8 cellular contexts compared by ENCODE assay signal in the genomic region with DNA sequence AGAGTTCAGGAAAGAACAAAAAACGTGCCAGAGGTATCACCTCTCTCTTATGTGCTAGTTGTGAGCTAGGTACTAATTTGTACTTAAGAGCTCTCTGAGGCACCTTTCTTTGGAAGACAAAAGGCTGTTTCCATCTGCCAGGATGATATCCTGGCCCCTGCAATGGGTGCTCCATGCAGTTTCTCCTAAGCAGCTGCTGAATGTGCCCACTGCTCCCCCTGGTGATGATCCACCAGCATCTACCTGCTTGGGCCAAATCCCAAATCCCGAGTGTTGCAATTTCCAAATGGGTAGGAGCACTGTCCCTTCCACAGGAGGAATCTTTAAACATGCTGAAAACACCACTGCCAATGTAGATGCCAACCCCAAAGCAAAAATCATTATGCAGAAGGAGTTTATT.
A peak's percentile ranks its signal among the peaks of the same experiment; 100 is the strongest.
DNase-seq lines count a peak whose midpoint lies in the region; ATAC-seq, FAIRE-seq and TF ChIP-seq lines count a peak whose summit lies in the region.

No MANE protein-coding gene starts in this region.

- intact Hi-C loops in GM12878 (cut with micrococcal nuclease; ENCODE audit: unreplicated experiment): loop anchor here (2.0 kb wide), 1 partner anchor 89 kb away; no protein-coding TSS in a partner anchor
- intact Hi-C loops in CD14-positive monocyte (cut with micrococcal nuclease): no loop called here

- no peaks in the 10 kb centered on the region for H3K4me1 Mint-ChIP-seq in CD14-positive monocyte

- RAD21 ChIA-PET in GM12878 (lab: Charles Lee; ENCODE audit: unreplicated experiment): interaction anchor here (1.3 kb wide), 1 partner anchor 90 kb away, joined by 3 read pairs; no protein-coding TSS in a partner anchor

- DNase-seq in EL: peak; percentile 31
- DNase-seq in NCI-H1105 (lab: John Stamatoyannopoulos, UW): peak; percentile 40
- DNase-seq in GM12878 (ENCODE audit: low read depth, low spot score): no peak
- DNase-seq in CD14-positive monocyte (ENCODE audit: low spot score): no peak
- no peak for DNase-seq in NOMO-1 treated with DMSO at 0.1 percent for 48 hours (lab: John Stamatoyannopoulos, UW; ENCODE audit: unreplicated experiment)
- DNase-seq in activated T-cell treated with anti-CD3 and anti-CD28 coated beads, Interleukin-2, amount 50 U/mL, for 1 hour: no peak

- H3K79me2 ChIP-seq in GM12878 (ENCODE audit: control insufficient read depth, insufficient read depth, low read length): no peaks in the 10 kb centered on the region

- H3K9ac ChIP-seq in GM12878 (ENCODE audit: control insufficient read depth, insufficient read depth, low read length) (no peak overlapping the region), liver (ENCODE audit: low read depth in 1 of 2, low read length in 2 of 2) (no peak overlapping the region)

- H3K4me1 ChIP-seq in GM12878 (ENCODE audit: control insufficient read depth, insufficient read depth, low read length) (no peaks in the 10 kb centered on the region), liver (ENCODE audit: control insufficient read depth in 4 of 4, insufficient read depth in 4 of 4, low read length in 3 of 4) (no peaks in the 10 kb centered on the region)

- CTCF ChIA-PET in GM12878 (lab: Yijun Ruan, JAX): interaction anchor here (1.3 kb wide), 1 partner anchor 90 kb away, joined by 4 read pairs; no protein-coding TSS in a partner anchor

- no peak for TF ChIP-seq POLR2A in GM12878 (IDR thresholded peaks at IDR 0.05; ENCODE audit: low read depth, low read length)

- SMC1A ChIA-PET in GM12878 (lab: Charles Lee; ENCODE audit: uncharacterized antibody, unreplicated experiment): interaction anchor here (1.4 kb wide), 1 partner anchor 113 kb away, joined by 3 read pairs; the partner anchor contains the start of gene JAKMIP1

- no peak for ATAC-seq in GM12878
- no peak for ATAC-seq in GM19395 (IDR thresholded peaks at IDR 0.05; ENCODE audit: unreplicated experiment)

- TF ChIP-seq RAD21 in GM12878 (IDR thresholded peaks at IDR 0.05; ENCODE audit: insufficient read depth, low read depth, low read length): peak; percentile 24; the same call in 1 of the 2 replicates
- TF ChIP-seq RAD21 in liver (IDR thresholded peaks at IDR 0.05): peak; percentile 93 to 95

- H3K9me3 Mint-ChIP-seq in CD14-positive monocyte: no peaks in the 10 kb centered on the region

- H2AFZ ChIP-seq in GM12878 (ENCODE audit: control insufficient read depth, low read depth, low read length): no peak overlapping the region

- no peak overlapping the region for H3K27ac ChIP-seq in GM12878 (ENCODE audit: control insufficient read depth, insufficient read depth)
- no peak overlapping the region for H3K27ac ChIP-seq in liver (ENCODE audit: low read depth in 1 of 2, low read length in 2 of 2)

- no peaks in the 10 kb centered on the region for H3K36me3 Mint-ChIP-seq in CD14-positive monocyte

- no peak overlapping the region for H3K4me3 ChIP-seq in GM12878
- no peak overlapping the region for H3K4me3 ChIP-seq in liver (ENCODE audit: low read depth in 1 of 3, low read length in 3 of 3)

- WGBS in GM12878 (ENCODE audit: insufficient coverage, insufficient replicate concordance, low lambda C conversion rate, missing lambda C conversion rate): 0% methylated on average over 2 of the region's 2 CpGs
- WGBS in liver: 28% methylated on average over 2 of the region's 2 CpGs

- H3K9me3 ChIP-seq in GM12878 (replicated peaks; ENCODE audit: control insufficient read depth, insufficient read depth, low read length): no peaks in the 10 kb centered on the region
- H3K9me3 ChIP-seq in liver (ENCODE audit: control insufficient read depth in 4 of 4, low read length in 3 of 4): no peaks in the 10 kb centered on the region

- H3K27me3 Mint-ChIP-seq in CD14-positive monocyte (ENCODE audit: low read depth in 3 of 3): peaks cover 0 to 6% (median 1%) of the 10 kb centered on the region in 3 donors

- no peak for FAIRE-seq in GM12878 (lab: Jason Lieb, UNC)

- H3K36me3 ChIP-seq in GM12878 (ENCODE audit: control insufficient read depth in 2 of 2, insufficient read depth in 2 of 2, low read length in 1 of 2) (no peaks in the 10 kb centered on the region; a peak in 1 of 4 replicates), liver (ENCODE audit: control insufficient read depth in 4 of 4, insufficient read depth in 3 of 4, low read depth in 1 of 4, low read length in 3 of 4) (no peaks in the 10 kb centered on the region)

- H4K20me1 ChIP-seq in GM12878 (ENCODE audit: control insufficient read depth, insufficient read depth): no peaks in the 10 kb centered on the region

- H3K4me3 Mint-ChIP-seq in CD14-positive monocyte: no peak overlapping the region

- H3K4me2 ChIP-seq in GM12878 (ENCODE audit: control insufficient read depth, insufficient read depth): no peak overlapping the region

- no peak for TF ChIP-seq EP300 in GM12878 (IDR thresholded peaks at IDR 0.05; ENCODE audit: borderline replicate concordance in 1 of 2, control insufficient read depth in 1 of 2, low read depth in 2 of 2, low read length in 2 of 2)

- H3K27ac Mint-ChIP-seq in CD14-positive monocyte: no peak overlapping the region

- H3K27me3 ChIP-seq in GM12878 (replicated peaks in 1 of 2; ENCODE audit: control insufficient read depth in 2 of 2, insufficient read depth in 2 of 2, low read length in 1 of 2) (no peaks in the 10 kb centered on the region), liver (ENCODE audit: control insufficient read depth in 4 of 4, insufficient read depth in 4 of 4, low read length in 3 of 4) (no peaks in the 10 kb centered on the region)

- peak; percentile 24 to 42 (median 31); a peak in 4 of 6 replicates for TF ChIP-seq CTCF in GM12878 (IDR thresholded peaks at IDR 0.05 in 2 of 3, conservative IDR thresholded peaks at IDR 0.05 in 1 of 3; ENCODE audit: control insufficient read depth in 2 of 3, extremely low read depth in 1 of 3, insufficient read depth in 1 of 3, low read depth in 3 of 3, low read length in 3 of 3)
- peak; percentile 86 for TF ChIP-seq CTCF in liver (IDR thresholded peaks at IDR 0.05; ENCODE audit: low read depth, low read length, missing input control)
- no peak for TF ChIP-seq CTCF in CD14-positive monocyte (IDR thresholded peaks at IDR 0.05)

- in situ Hi-C loops in GM12878 (cut with MboI): no loop called here

- no TSS peak for BruUV-seq in GM12878 (replicated peaks; lab: Mats Ljungman, UMichigan)

- POLR2A ChIA-PET in GM12878 (lab: Charles Lee): no interaction called here

TF ChIP-seq in GM12878, 131 proteins besides CTCF, POLR2A, EP300 and RAD21:
- TF ChIP-seq SMC3 (IDR thresholded peaks at IDR 0.05; ENCODE audit: borderline replicate concordance, low read length) (0 out of 2 replicates have a peak, but pooled peaks have one; percentile 13), TBL1XR1 (IDR thresholded peaks at IDR 0.05; ENCODE audit: low read depth, low read length) (no peak), IKZF1 (conservative IDR thresholded peaks at IDR 0.05) (no peak)

TF ChIP-seq in liver, 16 proteins besides CTCF, POLR2A, EP300 and RAD21:
- peak in 1 of 2 donors; percentile 13 for TF ChIP-seq HNF4A (conservative IDR thresholded peaks at IDR 0.05)
- TF ChIP-seq FOXA1 (IDR thresholded peaks at IDR 0.05): no peak

Comparison
In these comparisons a context has a peak if more than half of its experiments do, and no peak if none do; other contexts are left out.
1. DNase-seq: peak in EL (single experiment) and NCI-H1105 (single experiment); none in GM12878 (single experiment), CD14-positive monocyte (single experiment), NOMO-1 treated with DMSO at 0.1 percent for 48 hours (single experiment) and activated T-cell treated with anti-CD3 and anti-CD28 coated beads, Interleukin-2, amount 50 U/mL, for 1 hour (single experiment).